Comparison of ENCODE assay signal across 8 cellular contexts in genomic region chrX:103404225-103405008, GRCh38. TPM values are rescaled to one million over a fixed set of nuclear protein-coding genes. Genes with fewer than 3 reads are reported as not detected.
A peak's percentile ranks its signal among the peaks of the same experiment; 100 is the strongest.
DNase-seq lines count a peak whose midpoint lies in the region; TF ChIP-seq lines count a peak whose summit lies in the region.

No MANE protein-coding gene starts in this region.

- peaks cover 5% of the 10 kb centered on the region for H3K4me1 ChIP-seq in Loucy (ENCODE audit: insufficient read depth, low read length, poor library complexity, severe bottlenecking)
- no peaks in the 10 kb centered on the region for H3K4me1 ChIP-seq in colonic mucosa

- peak overlapping the region; percentile 71 for H3K4me2 ChIP-seq in Loucy (ENCODE audit: low read depth, low read length, poor library complexity, severe bottlenecking)

- H3K9ac ChIP-seq in Loucy (ENCODE audit: low read depth, low read length, poor library complexity, severe bottlenecking): peak overlapping the region; percentile 62
- peak overlapping the region; percentile 12 to 27 for H3K9ac ChIP-seq in colonic mucosa (ENCODE audit: low read depth in 2 of 2, low read length in 2 of 2)

- H3K4me3 ChIP-seq in Loucy (ENCODE audit: low read length, poor library complexity, severe bottlenecking): peak overlapping the region; percentile 76
- peak overlapping the region; percentile 37 for H3K4me3 ChIP-seq in colonic mucosa

- H3K27ac ChIP-seq in colonic mucosa: no peak overlapping the region

- H3K27me3 ChIP-seq in Loucy (ENCODE audit: insufficient read depth, low read length, poor library complexity, severe bottlenecking) (no peaks in the 10 kb centered on the region), colonic mucosa (no peaks in the 10 kb centered on the region)

- H3F3A ChIP-seq in Loucy (ENCODE audit: low read depth): no peaks in the 10 kb centered on the region

- intact Hi-C loops in colonic mucosa (cut with DNase I): no loop called here

- H3K79me2 ChIP-seq in Loucy (ENCODE audit: insufficient read depth, low read length): no peaks in the 10 kb centered on the region

- DNase-seq in GM13976 (ENCODE audit: low spot score) (peak; percentile 61), HCEC 1CT (peak; percentile 78), T1000 (lab: John Stamatoyannopoulos, UW) (peak; percentile 8), colonic mucosa (peak; percentile 62), left kidney (ENCODE audit: low read depth, low spot score) (peak; percentile 94), activated gamma-delta T cell treated with Interleukin-2 at 50 U/mL for 16 hours (no peak)
- DNase-seq in stimulated activated CD4-positive, alpha-beta T cell treated with anti-CD3 and anti-CD28 coated beads, Interleukin-2, amount 100 ng/mL, for 24 hours: peak; percentile 34 to 60

- TF ChIP-seq CTCF in GM13976 (IDR thresholded peaks at IDR 0.05; ENCODE audit: borderline replicate concordance, control extremely low read depth, extremely low read depth, insufficient read depth, missing control alignments) (no peak), Loucy (conservative IDR thresholded peaks at IDR 0.05; ENCODE audit: low read length) (no peak), colonic mucosa (IDR thresholded peaks at IDR 0.05) (no peak)

- H3K9me3 ChIP-seq in Loucy (ENCODE audit: insufficient read depth, low read depth, low read length): no peaks in the 10 kb centered on the region
- H3K9me3 ChIP-seq in colonic mucosa: no peaks in the 10 kb centered on the region

- H3K9me2 ChIP-seq in Loucy (replicated peaks; ENCODE audit: low read depth, low read length): no peaks in the 10 kb centered on the region

- in situ Hi-C loops in GM13976 (cut with MboI; ENCODE audit: low sequenced_read_pairs, unreplicated experiment): no loop called here

- no peaks in the 10 kb centered on the region for H4K20me1 ChIP-seq in Loucy (ENCODE audit: insufficient read depth, low read length, poor library complexity, severe bottlenecking)

- no peaks in the 10 kb centered on the region for H3K36me3 ChIP-seq in Loucy (ENCODE audit: insufficient read depth, low read length)
- H3K36me3 ChIP-seq in colonic mucosa: no peaks in the 10 kb centered on the region

- H2AFZ ChIP-seq in Loucy (ENCODE audit: low read length): peak overlapping the region; percentile 90

RNA-seq across cellular contexts. Expression of gene BEX3, which starts 28.1 kb away (rescaled TPM):
- 10 to 100 TPM; 33.7 to 44.9 TPM for total RNA-seq in colonic mucosa

RNA-seq across cellular contexts. Expression of gene TCEAL9, which starts 48.1 kb away (rescaled TPM):
- total RNA-seq in colonic mucosa: 10 to 100 TPM; 23.9 to 34.7 TPM
